Comparison of ENCODE assay signal across 26 cellular contexts in genomic region chr5:109553826-109554225, GRCh38.
"Had no signal": no experiment of that assay in that cellular context is flagged by ENCODE, and none has a peak within 500 bp of the region (broad histone marks: within the 10 kb centered on the region; RNA-seq: fewer than 3 reads in every experiment).

No MANE protein-coding gene starts in this region.

- ATAC-seq: heart right ventricle; left lobe of liver; mucosa of descending colon; right lobe of liver; stimulated activated naive B cell treated with anti-CD40 and anti-IgM and Interleukin-4, amounts not matched to agents 10 μg/mL and 1 μg/mL and 100 μg/mL, for 72 hours; stimulated activated naive CD8-positive, alpha-beta T cell treated with anti-CD3 and anti-CD28 coated beads, Interleukin-15, amount 100 ng/mL, for 72 hours; upper lobe of right lung had no signal

- H2AFZ ChIP-seq: neural progenitor cell, parathyroid adenoma had no signal

- H3K36me3 ChIP-seq: esophagus squamous epithelium, heart right ventricle, neural progenitor cell, right lobe of liver, suprapubic skin, transverse colon, upper lobe of right lung, uterus had no signal

- H3K79me2 ChIP-seq: parathyroid adenoma had no signal

- H3K4me3 ChIP-seq: esophagus squamous epithelium, heart right ventricle, lung, mucosa of descending colon, neural progenitor cell, right lobe of liver, suprapubic skin, transverse colon, upper lobe of right lung, uterus had no signal

- H3K27ac ChIP-seq: esophagus squamous epithelium, heart right ventricle, neural progenitor cell, parathyroid adenoma, right lobe of liver, suprapubic skin, transverse colon, upper lobe of right lung, uterus had no signal

- H3K9ac ChIP-seq: neural progenitor cell, parathyroid adenoma had no signal

- H3K27me3 ChIP-seq: esophagus squamous epithelium, heart right ventricle, neural progenitor cell, right lobe of liver, suprapubic skin, transverse colon, upper lobe of right lung, uterus had no signal

- FAIRE-seq: islet of Langerhans, small intestine had no signal

- H3K4me1 ChIP-seq: esophagus squamous epithelium, heart right ventricle, neural progenitor cell, parathyroid adenoma, right lobe of liver, suprapubic skin, transverse colon, upper lobe of right lung, uterus had no signal

- H3K4me2 ChIP-seq: neural progenitor cell had no signal

- H3K9me3 ChIP-seq: esophagus squamous epithelium, mucosa of descending colon, right lobe of liver, transverse colon, upper lobe of right lung, uterus had no signal

- DNase-seq: cerebellar nuclear complex; cortex of kidney; erythroblast; esophagus squamous epithelium; foreskin fibroblast; glutamatergic neuron; heart right ventricle; hippocampal formation; mesenchymal stem cell; mucosa of descending colon; naive B cell; right lobe of liver; small intestine; stimulated activated CD4-positive, alpha-beta T cell treated with anti-CD3 and anti-CD28 coated beads, Interleukin-15, amount 100 ng/mL, for 24 hours; stimulated activated CD4-positive, alpha-beta T cell treated with anti-CD3 and anti-CD28 coated beads, Interleukin-2, amount 100 ng/mL, for 48 hours; stimulated activated naive B cell treated with anti-CD40 and anti-IgM and Interleukin-4, amounts not matched to agents 10 μg/mL and 1 μg/mL and 100 μg/mL, for 72 hours; stimulated activated naive CD8-positive, alpha-beta T cell treated with anti-CD3 and anti-CD28 coated beads, Interleukin-15, amount 100 ng/mL, for 72 hours; transverse colon; upper lobe of right lung; uterus had no signal
